In the genomic region with DNA sequence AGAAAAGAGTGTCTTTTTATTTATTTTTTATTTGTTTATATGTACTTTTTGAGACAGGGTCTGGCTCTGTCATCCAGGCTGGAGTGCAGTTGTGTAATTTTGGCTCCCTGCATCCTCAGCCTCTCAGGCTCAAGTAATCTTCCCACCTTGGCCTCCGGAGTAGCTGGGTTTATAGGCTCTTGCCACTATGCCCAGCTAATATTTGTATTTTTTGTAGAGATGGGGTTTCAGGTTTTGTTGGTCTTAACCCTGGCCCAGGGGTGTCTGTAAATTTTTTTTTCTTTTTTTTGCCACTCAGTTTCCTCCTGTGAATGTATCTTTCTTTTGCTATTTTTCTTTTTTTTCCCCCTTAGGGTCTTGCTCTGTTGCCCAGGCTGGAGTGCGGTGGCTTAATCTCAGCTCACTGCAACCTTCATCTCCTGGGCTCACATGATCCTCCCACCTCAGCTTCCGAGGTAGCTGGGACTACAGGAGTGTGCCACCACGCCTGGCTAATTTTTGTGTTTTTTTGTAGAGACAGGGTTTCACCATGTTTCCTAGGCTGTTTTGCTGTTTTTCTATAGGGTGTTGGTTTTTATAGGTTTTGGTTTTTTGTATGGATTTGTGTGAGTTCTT, we compare ENCODE assay signal across 28 cellular contexts. TPM values are rescaled to one million over a fixed set of nuclear protein-coding genes. Genes with fewer than 3 reads are reported as not detected.
DNase-seq lines count a peak whose midpoint lies in the region; ATAC-seq and TF ChIP-seq lines count a peak whose summit lies in the region.
"Had no signal": no experiment of that assay in that cellular context is flagged by ENCODE, and none has a peak within 500 bp of the region (broad histone marks: within the 10 kb centered on the region; RNA-seq: fewer than 3 reads in every experiment).

No MANE protein-coding gene starts in this region.

- H3K9me3 Mint-ChIP-seq in GM23338, result no peaks in the 10 kb centered on the region
- H3K9me3 Mint-ChIP-seq in stimulated activated memory B cell treated with anti-CD40 and anti-IgM and Interleukin-4, amounts not matched to agents 10 μg/mL and 1 μg/mL and 100 μg/mL, for 72 hours, result no peaks in the 10 kb centered on the region
- H3K9me3 Mint-ChIP-seq: CD8-positive, alpha-beta memory T cell; central memory CD8-positive, alpha-beta T cell; nephron had no signal

- no peak overlapping the region for H3K4me3 ChIP-seq in GM23338
- H3K4me3 ChIP-seq in PC-9, result no peak overlapping the region
- no peak overlapping the region for H3K4me3 ChIP-seq in hepatocyte
- H3K4me3 ChIP-seq: right atrium auricular region, spleen, thoracic aorta had no signal

- no peaks in the 10 kb centered on the region for H3K4me1 ChIP-seq in GM23338 (ENCODE audit: insufficient read depth)
- peaks cover 29% of the 10 kb centered on the region for H3K4me1 ChIP-seq in PC-9 (replicated peaks; ENCODE audit: insufficient read depth)
- H3K4me1 ChIP-seq in hepatocyte (ENCODE audit: insufficient read depth), result peaks cover 27% of the 10 kb centered on the region
- H3K4me1 ChIP-seq: parathyroid adenoma had no signal

- H3K79me2 ChIP-seq in GM23338 (replicated peaks; ENCODE audit: insufficient read depth), result peaks cover 100% of the 10 kb centered on the region
- peaks cover 100% of the 10 kb centered on the region for H3K79me2 ChIP-seq in PC-9 (ENCODE audit: low read depth)
- peaks cover 100% of the 10 kb centered on the region for H3K79me2 ChIP-seq in hepatocyte

- CTCF ChIA-PET in PC-9 (lab: Charles Lee), result no interaction called here

- peaks cover 5% of the 10 kb centered on the region; the same call in 2 of the 3 replicates for H3K4me1 Mint-ChIP-seq in GM23338
- H3K4me1 Mint-ChIP-seq in stimulated activated memory B cell treated with anti-CD40 and anti-IgM and Interleukin-4, amounts not matched to agents 10 μg/mL and 1 μg/mL and 100 μg/mL, for 72 hours, result peaks cover 52% of the 10 kb centered on the region

- POLR2A ChIA-PET in PC-9 (lab: Charles Lee; ENCODE audit: unreplicated experiment), result interaction anchor here (0.6 to 1.0 kb wide), 5 partner anchors 25 to 234 kb away, joined by 3 to 7 read pairs (median 4); no protein-coding TSS in a partner anchor

- ATAC-seq in GM23338 (no peak), GM18519 (IDR thresholded peaks at IDR 0.05; ENCODE audit: low FRiP score, unreplicated experiment) (no peak), GM21528 (IDR thresholded peaks at IDR 0.05; ENCODE audit: low FRiP score, unreplicated experiment) (no peak), GM18511 (IDR thresholded peaks at IDR 0.05; ENCODE audit: unreplicated experiment) (no peak)
- ATAC-seq in stimulated activated memory B cell treated with anti-CD40 and anti-IgM and Interleukin-4, amounts not matched to agents 10 μg/mL and 1 μg/mL and 100 μg/mL, for 72 hours, result no peak
- ATAC-seq: foreskin keratinocyte, left ventricle myocardium superior, Right ventricle myocardium inferior had no signal

- peaks cover 63% of the 10 kb centered on the region for H4K20me1 ChIP-seq in GM23338 (replicated peaks; ENCODE audit: insufficient read depth)
- H4K20me1 ChIP-seq in PC-9 (ENCODE audit: insufficient read depth), result peaks cover 76% of the 10 kb centered on the region
- peaks cover 95% of the 10 kb centered on the region for H4K20me1 ChIP-seq in hepatocyte (ENCODE audit: insufficient read depth, poor library complexity, severe bottlenecking)

- H3K27me3 ChIP-seq in GM23338 (ENCODE audit: insufficient read depth), result no peaks in the 10 kb centered on the region
- H3K27me3 ChIP-seq in PC-9 (ENCODE audit: insufficient read depth, low read depth), result no peaks in the 10 kb centered on the region
- no peaks in the 10 kb centered on the region for H3K27me3 ChIP-seq in hepatocyte
- H3K27me3 ChIP-seq: foreskin keratinocyte, right atrium auricular region, spleen had no signal

- peak overlapping the region; percentile 59; the same call in 1 of the 2 replicates for H3K27ac Mint-ChIP-seq in GM23338
- peak overlapping the region; percentile 40 for H3K27ac Mint-ChIP-seq in stimulated activated memory B cell treated with anti-CD40 and anti-IgM and Interleukin-4, amounts not matched to agents 10 μg/mL and 1 μg/mL and 100 μg/mL, for 72 hours
- H3K27ac Mint-ChIP-seq: CD8-positive, alpha-beta memory T cell had no signal

- DNase-seq in GM23338 (ENCODE audit: low spot score) (no peak), PC-9 (no peak), hepatocyte (ENCODE audit: low spot score) (no peak)
- DNase-seq: activated CD4-positive, alpha-beta T cell treated with anti-CD3 and anti-CD28 coated beads, Interleukin-2, amount 50 U/mL, for 4 hours; activated CD4-positive, CD25-positive, alpha-beta regulatory T cell; activated CD8-positive, alpha-beta memory T cell treated with anti-CD3 and anti-CD28 coated beads, Interleukin-2, amount 50 U/mL, for 48 hours; CD8-positive, alpha-beta memory T cell; foreskin keratinocyte; left ventricle myocardium superior; NCI-H1105 treated with DMSO at 0.1 percent for 48 hours; NCI-H2029 treated with DMSO at 0.1 percent for 48 hours; NCI-H345; NCI-H748 treated with DMSO at 0.1 percent for 48 hours; spleen; stimulated activated CD4-positive, alpha-beta T cell treated with anti-CD3 and anti-CD28 coated beads, Interleukin-4, amount 100 ng/mL, for 1 hour; stimulated activated naive CD4-positive, alpha-beta T cell treated with Interleukin-2 at 50 U/mL for 16 hours; T1000 had no signal

- H3K4me2 ChIP-seq in GM23338 (no peak overlapping the region), PC-9 (no peak overlapping the region), hepatocyte (no peak overlapping the region)

- BruUV-seq in PC-9 (replicated peaks; lab: Mats Ljungman, UMichigan), result no TSS peak

- TF ChIP-seq CTCF in GM23338 (conservative IDR thresholded peaks at IDR 0.05; ENCODE audit: low read depth in 2 of 2) (no peak), PC-9 (conservative IDR thresholded peaks at IDR 0.05) (no peak), hepatocyte (IDR thresholded peaks at IDR 0.05; ENCODE audit: poor library complexity) (no peak)

- H3K27me3 Mint-ChIP-seq in GM23338 (ENCODE audit: insufficient read depth, low read depth, poor library complexity), result peaks cover 5% of the 10 kb centered on the region
- no peaks in the 10 kb centered on the region for H3K27me3 Mint-ChIP-seq in stimulated activated memory B cell treated with anti-CD40 and anti-IgM and Interleukin-4, amounts not matched to agents 10 μg/mL and 1 μg/mL and 100 μg/mL, for 72 hours
- H3K27me3 Mint-ChIP-seq: CD8-positive, alpha-beta memory T cell; central memory CD8-positive, alpha-beta T cell had no signal

- H2AFZ ChIP-seq in GM23338, result no peak overlapping the region
- no peak overlapping the region for H2AFZ ChIP-seq in PC-9
- no peak overlapping the region for H2AFZ ChIP-seq in hepatocyte
- H2AFZ ChIP-seq: parathyroid adenoma had no signal

- 68% methylated on average over 4 of the region's 4 CpGs for WGBS in hepatocyte (ENCODE audit: low lambda C conversion rate, missing lambda C conversion rate)

- H3F3A ChIP-seq in GM23338 (replicated peaks; ENCODE audit: low read depth) (peaks cover 7% of the 10 kb centered on the region; the same call in 1 of the 2 replicates), PC-9 (ENCODE audit: insufficient read depth, low read depth) (peaks cover 59% of the 10 kb centered on the region)

- no peaks in the 10 kb centered on the region for H3K9me3 ChIP-seq in PC-9 (ENCODE audit: insufficient read depth, low read depth)
- H3K9me3 ChIP-seq in hepatocyte (ENCODE audit: low read depth), result no peaks in the 10 kb centered on the region
- H3K9me3 ChIP-seq: right atrium auricular region, spleen, thoracic aorta had no signal

- H3K36me3 ChIP-seq in GM23338 (ENCODE audit: insufficient read depth) (no peaks in the 10 kb centered on the region), PC-9 (ENCODE audit: low read depth) (peaks cover 5% of the 10 kb centered on the region; the same call in 1 of the 2 replicates), hepatocyte (replicated peaks; ENCODE audit: insufficient read depth, low read depth) (no peaks in the 10 kb centered on the region)
- H3K36me3 ChIP-seq: right atrium auricular region, thoracic aorta had no signal

- H3K9me2 ChIP-seq in GM23338 (ENCODE audit: insufficient read depth), result no peaks in the 10 kb centered on the region
- no peaks in the 10 kb centered on the region for H3K9me2 ChIP-seq in PC-9 (ENCODE audit: insufficient read depth)
- H3K9me2 ChIP-seq in hepatocyte (replicated peaks; ENCODE audit: insufficient read depth), result no peaks in the 10 kb centered on the region

- peaks cover 7% of the 10 kb centered on the region; the same call in 1 of the 3 replicates for H3K36me3 Mint-ChIP-seq in GM23338 (ENCODE audit: low read depth)
- H3K36me3 Mint-ChIP-seq in stimulated activated memory B cell treated with anti-CD40 and anti-IgM and Interleukin-4, amounts not matched to agents 10 μg/mL and 1 μg/mL and 100 μg/mL, for 72 hours, result peaks cover 17% of the 10 kb centered on the region

- intact Hi-C loops in PC-9 (cut with micrococcal nuclease; ENCODE audit: unreplicated experiment), result no loop called here

- H3K27ac ChIP-seq in GM23338 (ENCODE audit: low read depth) (0 out of 2 replicates have a peak overlapping the region, but pooled peaks have one; percentile 21), PC-9 (0 out of 2 replicates have a peak overlapping the region, but pooled peaks have one; percentile 33), hepatocyte (peak overlapping the region; percentile 36)
- H3K27ac ChIP-seq: foreskin keratinocyte, HL-60, parathyroid adenoma, right atrium auricular region, spleen, thoracic aorta had no signal

- no peak overlapping the region for H3K4me3 Mint-ChIP-seq in GM23338
- H3K4me3 Mint-ChIP-seq in stimulated activated memory B cell treated with anti-CD40 and anti-IgM and Interleukin-4, amounts not matched to agents 10 μg/mL and 1 μg/mL and 100 μg/mL, for 72 hours, result no peak overlapping the region
- H3K4me3 Mint-ChIP-seq: CD8-positive, alpha-beta memory T cell; central memory CD8-positive, alpha-beta T cell; nephron had no signal

TF ChIP-seq in GM23338, 12 proteins besides CTCF, POLR2A, EP300 and RAD21 (continues in another document):
- TF ChIP-seq EZH2phosphoT487 (IDR thresholded peaks at IDR 0.05; ENCODE audit: unreplicated experiment), result no peak
- TF ChIP-seq EZH2 (IDR thresholded peaks at IDR 0.05; ENCODE audit: low read depth, unreplicated experiment), result no peak
- TF ChIP-seq ZNF114 (CRISPR knock-in tag; IDR thresholded peaks at IDR 0.05), result no peak
- no peak for TF ChIP-seq POLR2AphosphoS5 (IDR thresholded peaks at IDR 0.05; ENCODE audit: low read depth)

RNA-seq across cellular contexts. Expression of a gene that starts 11.0 kb away (rescaled TPM):
- total RNA-seq in GM23338 (2014; rRNA removed; shearing (Covaris generic)), result 24.1 and 26.1 TPM in 2 replicates
- polyA plus RNA-seq in GM23338 (2016; fragmentation: Nextera tagmentation; extraction: Ambion mirVana) (7.6 and 8.7 TPM in 2 replicates), hepatocyte (9.9 and 12.2 TPM in 2 replicates)
- total RNA-seq in PC-9 (2021) (54.2 and 67.2 TPM in 2 replicates), hepatocyte (27.0 and 30.2 TPM in 2 replicates)
